In the genomic region with DNA sequence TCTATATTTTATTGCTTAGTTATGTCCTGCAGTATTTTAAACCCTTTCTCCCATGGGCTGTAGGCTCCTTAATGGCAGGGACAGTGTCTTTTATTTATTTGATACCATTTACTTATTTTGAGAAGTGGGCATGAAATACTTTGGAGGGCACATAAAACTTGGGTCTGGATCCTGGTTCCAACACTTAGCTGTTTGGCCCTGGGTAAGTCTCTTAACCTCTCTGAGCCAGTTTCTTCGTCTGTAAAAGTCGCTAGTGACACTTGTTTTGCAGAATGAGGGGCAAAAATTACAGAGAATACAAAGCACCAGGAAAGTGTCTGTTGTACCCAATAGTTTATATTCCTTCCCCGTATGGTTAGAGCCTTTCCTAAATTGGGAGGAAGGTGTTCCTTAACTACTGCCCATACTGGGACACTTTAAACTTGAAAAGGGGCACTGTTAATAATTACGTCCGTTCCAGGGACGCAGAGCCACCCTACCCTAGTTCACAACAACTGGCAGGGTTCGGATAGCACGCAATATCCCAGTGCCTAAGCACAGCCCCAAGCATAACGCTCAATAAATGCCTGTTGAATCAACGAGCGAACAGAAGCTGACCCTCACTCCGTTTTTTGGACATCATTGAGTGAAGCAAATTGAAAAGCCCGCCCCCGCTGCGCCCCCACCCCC, we compare ENCODE assay signal across 9 cellular contexts. TPM values are rescaled to one million over a fixed set of nuclear protein-coding genes. Genes with fewer than 3 reads are reported as not detected.
DNase-seq lines count a peak whose midpoint lies in the region; ATAC-seq and TF ChIP-seq lines count a peak whose summit lies in the region.
"Had no signal": no experiment of that assay in that cellular context is flagged by ENCODE, and none has a peak within 500 bp of the region (broad histone marks: within the 10 kb centered on the region; RNA-seq: fewer than 3 reads in every experiment).

No MANE protein-coding gene starts in this region.

- no peaks in the 10 kb centered on the region for H3K36me3 Mint-ChIP-seq in naive thymus-derived CD4-positive, alpha-beta T cell

- CTCF ChIA-PET in naive thymus-derived CD4-positive, alpha-beta T cell (lab: Charles Lee) = interaction anchor here (1.1 to 10.0 kb wide), 2 partner anchors 90 to 148 kb away, joined by 5 to 141 read pairs; no protein-coding TSS in a partner anchor

- peaks cover 37% of the 10 kb centered on the region for H3K4me1 ChIP-seq in HUES64 (ENCODE audit: insufficient read depth, low read length)
- peaks cover 73 to 83% of the 10 kb centered on the region in 2 donors for H3K4me1 ChIP-seq in naive thymus-derived CD4-positive, alpha-beta T cell (ENCODE audit: control insufficient read depth in 2 of 2, insufficient read depth in 2 of 2, low read length in 2 of 2)

- H3K9me3 Mint-ChIP-seq in naive thymus-derived CD4-positive, alpha-beta T cell = no peaks in the 10 kb centered on the region

- TF ChIP-seq CTCF in AG10803 (conservative IDR thresholded peaks at IDR 0.05; ENCODE audit: low read length) = no peak
- no peak for TF ChIP-seq CTCF in choroid plexus epithelial cell (conservative IDR thresholded peaks at IDR 0.05; ENCODE audit: low read depth, low read length)

- peak overlapping the region; percentile 96; the same call in 1 of the 2 replicates for H3K27ac ChIP-seq in HUES64 (ENCODE audit: low read depth, low read length)
- peak overlapping the region; percentile 97 for H3K27ac ChIP-seq in naive thymus-derived CD4-positive, alpha-beta T cell (ENCODE audit: low read depth, low read length)

- no peaks in the 10 kb centered on the region for H3K27me3 Mint-ChIP-seq in naive thymus-derived CD4-positive, alpha-beta T cell

- H3K9ac ChIP-seq in HUES64 (ENCODE audit: low read depth, low read length) = no peak overlapping the region; the same call in 1 of the 2 replicates

- intact Hi-C loops in naive thymus-derived CD4-positive, alpha-beta T cell (cut with micrococcal nuclease) = loop anchor here in 1 of 2 donors (1.0 to 10.0 kb wide), 2 partner anchors 129 to 364 kb away; no protein-coding TSS in a partner anchor

- peak overlapping the region; percentile 64 for H3K4me3 ChIP-seq in AG10803 (ENCODE audit: low read length)
- peak overlapping the region; percentile 82 for H3K4me3 ChIP-seq in HUES64 (ENCODE audit: low read length)
- peak overlapping the region; percentile 30 for H3K4me3 ChIP-seq in choroid plexus epithelial cell (ENCODE audit: low read depth, low read length)
- H3K4me3 ChIP-seq in naive thymus-derived CD4-positive, alpha-beta T cell (ENCODE audit: low read length) = peak overlapping the region; percentile 56

- H3K27me3 ChIP-seq in HUES64 (ENCODE audit: insufficient read depth, low read length) = peaks cover 2% of the 10 kb centered on the region; the same call in 1 of the 2 replicates
- H3K27me3 ChIP-seq in naive thymus-derived CD4-positive, alpha-beta T cell (ENCODE audit: control insufficient read depth in 2 of 2, insufficient read depth in 2 of 2, low read length in 2 of 2) = no peaks in the 10 kb centered on the region

- POLR2A ChIA-PET in naive thymus-derived CD4-positive, alpha-beta T cell (lab: Charles Lee) = interaction anchor here (1.2 to 12.1 kb wide), 9 partner anchors 12 to 131 kb away, joined by 4 to 157 read pairs (median 13); no protein-coding TSS in a partner anchor

- DNase-seq in AG10803 (ENCODE audit: low read depth) (no peak), choroid plexus epithelial cell (ENCODE audit: low read depth) (no peak), iPS-NIHi7 (ENCODE audit: extremely low spot score) (no peak)
- no peak for DNase-seq in naive thymus-derived CD4-positive, alpha-beta T cell

- ATAC-seq in naive thymus-derived CD4-positive, alpha-beta T cell = no peak
- no peak for ATAC-seq in GM18502 (IDR thresholded peaks at IDR 0.05; ENCODE audit: poor library complexity, unreplicated experiment)
- ATAC-seq in HG02623 (IDR thresholded peaks at IDR 0.05; ENCODE audit: unreplicated experiment) = no peak
- ATAC-seq in HG03280 (IDR thresholded peaks at IDR 0.05; ENCODE audit: unreplicated experiment) = no peak

- H3K27ac Mint-ChIP-seq in naive thymus-derived CD4-positive, alpha-beta T cell = peak overlapping the region; percentile 90 to 99 (median 94)

- peak overlapping the region; percentile 76 to 92 (median 88) for H3K4me3 Mint-ChIP-seq in naive thymus-derived CD4-positive, alpha-beta T cell

- H3K4me1 Mint-ChIP-seq in naive thymus-derived CD4-positive, alpha-beta T cell = peaks cover 57 to 87% (median 78%) of the 10 kb centered on the region in 7 donors

- H3K36me3 ChIP-seq in HUES64 (ENCODE audit: insufficient read depth, low read length) = no peaks in the 10 kb centered on the region
- peaks cover 0 to 3% (median 0%) of the 10 kb centered on the region in 3 experiments for H3K36me3 ChIP-seq in naive thymus-derived CD4-positive, alpha-beta T cell (ENCODE audit: control insufficient read depth in 2 of 3, insufficient read depth in 3 of 3, low read length in 3 of 3)

- H3K9me3 ChIP-seq in HUES64 (ENCODE audit: insufficient read depth, low read depth, low read length) = no peaks in the 10 kb centered on the region
- no peaks in the 10 kb centered on the region for H3K9me3 ChIP-seq in naive thymus-derived CD4-positive, alpha-beta T cell (ENCODE audit: control insufficient read depth in 2 of 3, low read length in 3 of 3)

- 8% methylated on average over 12 of the region's 15 CpGs for WGBS in HUES64

RNA-seq across cellular contexts. Expression of a gene that starts 6.0 kb away (rescaled TPM):
- polyA plus RNA-seq in HUES64 (2013, experiment 1 of 2) = 0.85 TPM
- polyA plus RNA-seq in HUES64 (2013, experiment 2 of 2) = 1.7 TPM
- total RNA-seq in naive thymus-derived CD4-positive, alpha-beta T cell = 1 to 10 TPM in 4 of 5 experiments, under 1 TPM in 1; 0.78 to 1.8 (median 1.4) TPM
- 1 to 10 TPM; 1.0 to 1.2 TPM for polyA plus RNA-seq in naive thymus-derived CD4-positive, alpha-beta T cell

RNA-seq across cellular contexts. Expression of a gene that starts 42.2 kb away (rescaled TPM):
- 35.2 TPM for polyA plus RNA-seq in HUES64 (2013, experiment 1 of 2)
- polyA plus RNA-seq in HUES64 (2013, experiment 2 of 2) = 37.2 TPM
- 10 to 100 TPM; 56.7 to 83.3 (median 79.4) TPM for total RNA-seq in naive thymus-derived CD4-positive, alpha-beta T cell
- 100 to 1,000 TPM; 101 to 324 TPM for polyA plus RNA-seq in naive thymus-derived CD4-positive, alpha-beta T cell

RNA-seq across cellular contexts. Expression of a gene that starts 45.5 kb away (rescaled TPM):
- 1.1 TPM for polyA plus RNA-seq in HUES64 (2013, experiment 1 of 2)
- polyA plus RNA-seq in HUES64 (2013, experiment 2 of 2) = 1.1 TPM
- total RNA-seq in naive thymus-derived CD4-positive, alpha-beta T cell = not detected
- polyA plus RNA-seq in naive thymus-derived CD4-positive, alpha-beta T cell = not detected
- total RNA-seq: mucosa of gallbladder had no signal

RNA-seq across cellular contexts. Expression of a gene that starts 49.9 kb away (rescaled TPM):
- not detected for polyA plus RNA-seq in HUES64 (2013, experiment 1 of 2)
- not detected for polyA plus RNA-seq in HUES64 (2013, experiment 2 of 2)
- total RNA-seq in naive thymus-derived CD4-positive, alpha-beta T cell = not detected
- polyA plus RNA-seq in naive thymus-derived CD4-positive, alpha-beta T cell = not detected

Comparison
In these comparisons a context has a peak if more than half of its experiments do, and no peak if none do; other contexts are left out.
1. H3K4me3 ChIP-seq: peak in every context shown above with its lines; median percentile 82 in HUES64; 64 in AG10803; 56 in naive thymus-derived CD4-positive, alpha-beta T cell; 30 in choroid plexus epithelial cell.